Comparison of ENCODE assay signal across 9 cellular contexts in genomic region chr1:8900684-8901083, GRCh38. TPM values are rescaled to one million over a fixed set of nuclear protein-coding genes. Genes with fewer than 3 reads are reported as not detected.
DNase-seq lines count a peak whose midpoint lies in the region; ATAC-seq and TF ChIP-seq lines count a peak whose summit lies in the region.
"Not testable (repeated sequence)": the region's sequence is repeated elsewhere in the genome, so short reads cannot be mapped to it uniquely, and the experiment has no call there.
"Had no signal": no experiment of that assay in that cellular context is flagged by ENCODE, and none has a peak within 500 bp of the region (broad histone marks: within the 10 kb centered on the region; RNA-seq: fewer than 3 reads in every experiment).

No MANE protein-coding gene starts in this region.

- H3K27ac ChIP-seq in GM23248 (peak overlapping the region; percentile 73; the same call in 1 of the 2 replicates), Panc1 (ENCODE audit: low read length) (peak overlapping the region; percentile 58), esophagus squamous epithelium (peak overlapping the region in 3 of 4 donors; percentile 60 to 73 (median 71))

- H3K4me3 ChIP-seq in GM23248; Panc1 (ENCODE audit: low read depth in 2 of 2, low read length in 2 of 2); esophagus squamous epithelium: not testable (repeated sequence)

- in situ Hi-C loops in GM23248 (cut with MboI); Panc1 (cut with HindIII; ENCODE audit: low pct_unique_long_range_greater_than_20kb, low sequenced_read_pairs): not testable (repeated sequence)

- not testable (repeated sequence) for BruUV-seq in Panc1 (replicated peaks; lab: Mats Ljungman, UMichigan)

- POLR2A ChIA-PET in Panc1 (lab: Charles Lee) = not testable (repeated sequence)
- POLR2A ChIA-PET in activated CD4-positive, alpha-beta T cell treated with anti-CD3 and anti-CD28 coated beads for 36 hours (lab: Charles Lee) = interaction anchor here (1.3 to 1.7 kb wide), 4 partner anchors 21 to 27 kb away, joined by 3 to 10 read pairs (median 6); partner anchors contain the start of gene ENO1

- H2AFZ ChIP-seq in GM23248 = not testable (repeated sequence)

- intact Hi-C loops in Panc1 (cut with micrococcal nuclease; ENCODE audit: unreplicated experiment); esophagus squamous epithelium (cut with DNase I): not testable (repeated sequence)
- intact Hi-C loops in activated CD4-positive, alpha-beta T cell treated with anti-CD3 and anti-CD28 coated beads for 36 hours (cut with DNase I, micrococcal nuclease) = loop anchor here (1.0 to 10.0 kb wide), 8 partner anchors 21 to 524 kb away; partner anchors contain the start of genes ENO1 (in 1 of the 2) and RERE (in 1 of the 2)

- H4K20me1 ChIP-seq in GM23248 (ENCODE audit: insufficient read depth) = not testable (repeated sequence)

- H3K4me1 Mint-ChIP-seq in activated CD4-positive, alpha-beta T cell treated with anti-CD3 and anti-CD28 coated beads for 36 hours = peaks cover 50% of the 10 kb centered on the region
- H3K4me1 Mint-ChIP-seq in activated T-cell treated with anti-CD3 and anti-CD28 coated beads, Interleukin-2, amount 50 U/mL, for 72 hours (ENCODE audit: low read depth) = peaks cover 66% of the 10 kb centered on the region
- H3K4me1 Mint-ChIP-seq in activated naive CD8-positive, alpha-beta T cell (ENCODE audit: low read depth) = peaks cover 61% of the 10 kb centered on the region
- H3K4me1 Mint-ChIP-seq in stimulated activated naive CD8-positive, alpha-beta T cell treated with anti-CD3 and anti-CD28 coated beads, Interleukin-15, amount 100 ng/mL, for 72 hours = peaks cover 61% of the 10 kb centered on the region

- not testable (repeated sequence) for H3K4me2 ChIP-seq in GM23248 (ENCODE audit: unreplicated experiment)

- ATAC-seq in Panc1; activated CD4-positive, alpha-beta T cell treated with anti-CD3 and anti-CD28 coated beads for 36 hours; activated T-cell treated with anti-CD3 and anti-CD28 coated beads, Interleukin-2, amount 50 U/mL, for 72 hours (replicated peaks in 1 of 2); stimulated activated naive CD8-positive, alpha-beta T cell treated with anti-CD3 and anti-CD28 coated beads, Interleukin-15, amount 100 ng/mL, for 72 hours: not testable (repeated sequence)

- H3K9me3 ChIP-seq in GM23248 (ENCODE audit: low read depth); Panc1 (ENCODE audit: control insufficient read depth, insufficient read depth, low read depth, low read length); esophagus squamous epithelium: not testable (repeated sequence)

- 96 to 97% methylated on average over 4 of the region's 4 CpGs for WGBS in GM23248 (ENCODE audit: low coverage in 1 of 2, low lambda C conversion rate in 2 of 2, missing lambda C conversion rate in 2 of 2), 2 experiments
- WGBS in esophagus squamous epithelium, 2 donors = 79 to 90% methylated on average over 4 of the region's 4 CpGs

- H3K79me2 ChIP-seq in GM23248 (ENCODE audit: insufficient read depth) = not testable (repeated sequence)

- not testable (repeated sequence) for TF ChIP-seq POLR2A in esophagus squamous epithelium (IDR thresholded peaks at IDR 0.05)

- H3K27me3 ChIP-seq in GM23248 (replicated peaks; ENCODE audit: insufficient read depth); Panc1 (ENCODE audit: control insufficient read depth, insufficient read depth, low read length); esophagus squamous epithelium: not testable (repeated sequence)

- H3K27me3 Mint-ChIP-seq in activated CD4-positive, alpha-beta T cell treated with anti-CD3 and anti-CD28 coated beads for 36 hours; activated T-cell treated with anti-CD3 and anti-CD28 coated beads, Interleukin-2, amount 50 U/mL, for 72 hours (ENCODE audit: low read depth); activated naive CD8-positive, alpha-beta T cell; stimulated activated naive CD8-positive, alpha-beta T cell treated with anti-CD3 and anti-CD28 coated beads, Interleukin-15, amount 100 ng/mL, for 72 hours: not testable (repeated sequence)

- H3K36me3 ChIP-seq in GM23248 (ENCODE audit: low read depth); Panc1 (ENCODE audit: control insufficient read depth, insufficient read depth, low read length); esophagus squamous epithelium: not testable (repeated sequence)

- H3K9me2 ChIP-seq in GM23248 (ENCODE audit: insufficient read depth) = not testable (repeated sequence)

- CTCF ChIA-PET in Panc1 (lab: Charles Lee) = not testable (repeated sequence)
- CTCF ChIA-PET in activated CD4-positive, alpha-beta T cell treated with anti-CD3 and anti-CD28 coated beads for 36 hours (lab: Charles Lee) = interaction anchor here (0.8 to 2.4 kb wide), 2 partner anchors 34 to 105 kb away, joined by 4 to 6 read pairs; no protein-coding TSS in a partner anchor

- H3K27ac Mint-ChIP-seq in activated CD4-positive, alpha-beta T cell treated with anti-CD3 and anti-CD28 coated beads for 36 hours = peak overlapping the region; percentile 96
- peak overlapping the region; percentile 100 for H3K27ac Mint-ChIP-seq in activated T-cell treated with anti-CD3 and anti-CD28 coated beads, Interleukin-2, amount 50 U/mL, for 72 hours
- peak overlapping the region; percentile 98 for H3K27ac Mint-ChIP-seq in activated naive CD8-positive, alpha-beta T cell
- peak overlapping the region; percentile 98 to 99 for H3K27ac Mint-ChIP-seq in stimulated activated naive CD8-positive, alpha-beta T cell treated with anti-CD3 and anti-CD28 coated beads, Interleukin-15, amount 100 ng/mL, for 72 hours

- not testable (repeated sequence) for TF ChIP-seq CTCF in Panc1 (IDR thresholded peaks at IDR 0.05); esophagus squamous epithelium (IDR thresholded peaks at IDR 0.05)

- H3K36me3 Mint-ChIP-seq in activated CD4-positive, alpha-beta T cell treated with anti-CD3 and anti-CD28 coated beads for 36 hours (ENCODE audit: low read depth) = peaks cover 14% of the 10 kb centered on the region
- peaks cover 11 to 23% of the 10 kb centered on the region in 2 donors for H3K36me3 Mint-ChIP-seq in activated T-cell treated with anti-CD3 and anti-CD28 coated beads, Interleukin-2, amount 50 U/mL, for 72 hours (ENCODE audit: insufficient read depth in 2 of 2)
- H3K36me3 Mint-ChIP-seq in activated naive CD8-positive, alpha-beta T cell = not testable (repeated sequence)

- H3K4me3 Mint-ChIP-seq in activated CD4-positive, alpha-beta T cell treated with anti-CD3 and anti-CD28 coated beads for 36 hours; activated T-cell treated with anti-CD3 and anti-CD28 coated beads, Interleukin-2, amount 50 U/mL, for 72 hours; activated naive CD8-positive, alpha-beta T cell; stimulated activated naive CD8-positive, alpha-beta T cell treated with anti-CD3 and anti-CD28 coated beads, Interleukin-15, amount 100 ng/mL, for 72 hours: not testable (repeated sequence)

- not testable (repeated sequence) for H3K9me3 Mint-ChIP-seq in activated CD4-positive, alpha-beta T cell treated with anti-CD3 and anti-CD28 coated beads for 36 hours (ENCODE audit: low read depth); activated T-cell treated with anti-CD3 and anti-CD28 coated beads, Interleukin-2, amount 50 U/mL, for 72 hours; activated naive CD8-positive, alpha-beta T cell (ENCODE audit: low read depth); stimulated activated naive CD8-positive, alpha-beta T cell treated with anti-CD3 and anti-CD28 coated beads, Interleukin-15, amount 100 ng/mL, for 72 hours

- peaks cover 36% of the 10 kb centered on the region for H3F3A ChIP-seq in GM23248 (ENCODE audit: insufficient read depth)

- peaks cover 50% of the 10 kb centered on the region for H3K4me1 ChIP-seq in GM23248 (ENCODE audit: insufficient read depth)
- peaks cover 32% of the 10 kb centered on the region for H3K4me1 ChIP-seq in Panc1 (ENCODE audit: control insufficient read depth, insufficient read depth, low read length)
- peaks cover 19 to 85% (median 41%) of the 10 kb centered on the region in 3 donors for H3K4me1 ChIP-seq in esophagus squamous epithelium

- H3K9ac ChIP-seq in GM23248 = not testable (repeated sequence)

- DNase-seq in GM23248; Panc1 (ENCODE audit: low read depth, low spot score); activated CD4-positive, alpha-beta T cell treated with anti-CD3 and anti-CD28 coated beads for 36 hours; activated T-cell treated with anti-CD3 and anti-CD28 coated beads, Interleukin-2, amount 50 U/mL, for 72 hours; esophagus squamous epithelium (lab: John Stamatoyannopoulos, UW): not testable (repeated sequence)
- DNase-seq in stimulated activated naive CD8-positive, alpha-beta T cell treated with anti-CD3 and anti-CD28 coated beads, Interleukin-15, amount 100 ng/mL, for 72 hours = peak in 1 of 2 donors; percentile 29

RNA-seq across cellular contexts. Expression of gene ENO1, which starts 22.2 kb away (rescaled TPM):
- total RNA-seq in GM23248 (2014; rRNA removed; shearing (Covaris generic)) = 1,781 and 2,185 TPM in 2 replicates
- polyA plus RNA-seq in GM23248 (2016; fragmentation: Nextera tagmentation; extraction: Ambion mirVana) = 2,304 and 2,417 TPM in 2 replicates
- total RNA-seq in Panc1 (2021; ENCODE audit: unreplicated experiment) (2,480 TPM), esophagus squamous epithelium (1,000 to 10,000 TPM in 3 of 4 donors, 100 to 1,000 TPM in 1; 954 to 1,668 (median 1,315) TPM)
- 3,248 TPM for polyA plus RNA-seq in Panc1 (2012; ENCODE audit: insufficient read length)
- total RNA-seq in activated CD4-positive, alpha-beta T cell treated with anti-CD3 and anti-CD28 coated beads for 36 hours = 1,000 to 10,000 TPM; 2,573 to 3,583 TPM
- total RNA-seq in activated T-cell treated with anti-CD3 and anti-CD28 coated beads, Interleukin-2, amount 50 U/mL, for 72 hours = 1,000 to 10,000 TPM; 1,803 to 1,841 TPM

RNA-seq across cellular contexts. Expression of gene CA6, which starts 45.0 kb away (rescaled TPM):
- not detected in 2 replicates for total RNA-seq in GM23248 (2014; rRNA removed; shearing (Covaris generic))
- polyA plus RNA-seq in GM23248 (2016; fragmentation: Nextera tagmentation; extraction: Ambion mirVana) = not detected in 2 replicates
- total RNA-seq in Panc1 (2021; ENCODE audit: unreplicated experiment) = not detected
- polyA plus RNA-seq in Panc1 (2012; ENCODE audit: insufficient read length) = 0.15 TPM
- under 1 TPM in 1 of 2 experiments, not detected in 1; 0.27 TPM for total RNA-seq in activated CD4-positive, alpha-beta T cell treated with anti-CD3 and anti-CD28 coated beads for 36 hours
- 1 to 10 TPM; 1.6 to 2.5 TPM for total RNA-seq in activated T-cell treated with anti-CD3 and anti-CD28 coated beads, Interleukin-2, amount 50 U/mL, for 72 hours
- total RNA-seq in esophagus squamous epithelium = not detected
- total RNA-seq: Peyer's patch had no signal
- polyA plus RNA-seq: IgD-negative memory B cell had no signal
